Comparison of ENCODE assay signal across 1 cellular context in genomic region chr18:48791636-48792105, GRCh38.
TF ChIP-seq lines count a peak whose summit lies in the region.

No MANE protein-coding gene starts in this region.

TF ChIP-seq in IMR-90, 13 proteins besides CTCF, POLR2A, EP300 and RAD21:
- no peak for TF ChIP-seq NFE2L2 (IDR thresholded peaks at IDR 0.05; ENCODE audit: low read depth, low read length)
- TF ChIP-seq RCOR1 (IDR thresholded peaks at IDR 0.05; ENCODE audit: insufficient replicate concordance, low read length): no peak
- no peak for TF ChIP-seq SMC3 (IDR thresholded peaks at IDR 0.05; ENCODE audit: low read depth, low read length)
- no peak for TF ChIP-seq MAZ (IDR thresholded peaks at IDR 0.05; ENCODE audit: borderline replicate concordance, low read depth, low read length)
- no peak for TF ChIP-seq BHLHE40 (IDR thresholded peaks at IDR 0.05; ENCODE audit: low read depth, low read length)
- no peak for TF ChIP-seq FOS (IDR thresholded peaks at IDR 0.05; ENCODE audit: low read depth, low read length)
- TF ChIP-seq MAFK (IDR thresholded peaks at IDR 0.05; ENCODE audit: low read depth, low read length): peak; percentile 84
